In the genomic region with DNA sequence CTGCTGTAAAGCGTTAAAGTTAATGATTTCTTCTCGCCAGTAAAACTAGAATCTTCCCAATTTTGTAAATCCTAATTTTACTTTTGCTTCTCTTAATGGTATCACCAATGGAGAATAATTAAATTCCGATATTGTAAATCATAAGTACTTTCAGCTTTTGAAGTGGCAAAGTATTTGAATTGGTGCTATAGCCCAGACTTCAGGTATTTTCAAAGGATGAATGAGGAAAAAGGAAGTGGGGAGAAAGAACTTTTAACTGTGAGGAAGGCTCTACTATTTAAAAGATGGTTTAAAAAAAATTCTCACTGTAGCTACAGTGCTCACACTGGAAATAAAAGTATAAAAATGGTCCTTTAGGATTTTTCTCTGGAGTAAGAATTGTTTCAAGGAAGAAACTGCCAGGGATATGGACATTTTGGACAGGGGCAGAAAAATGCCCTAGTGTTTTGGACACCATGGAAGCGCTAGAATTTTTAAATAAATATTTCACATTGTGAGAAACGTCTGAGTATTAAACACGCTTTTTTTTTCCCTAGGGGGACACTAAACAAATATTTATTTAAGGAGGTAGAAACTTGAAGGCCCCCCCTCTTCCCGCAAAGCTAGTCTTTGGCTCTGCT, we compare ENCODE assay signal across 8 cellular contexts. TPM values are rescaled to one million over a fixed set of nuclear protein-coding genes. Genes with fewer than 3 reads are reported as not detected.
A peak's percentile ranks its signal among the peaks of the same experiment; 100 is the strongest.
DNase-seq lines count a peak whose midpoint lies in the region; ATAC-seq and TF ChIP-seq lines count a peak whose summit lies in the region.

No MANE protein-coding gene starts in this region.

- H3K9me3 ChIP-seq in cardiac muscle cell (ENCODE audit: low read depth) (no peaks in the 10 kb centered on the region), body of pancreas (no peaks in the 10 kb centered on the region), lung (ENCODE audit: control insufficient read depth in 2 of 2, insufficient read depth in 1 of 2, low read length in 1 of 2) (no peaks in the 10 kb centered on the region), upper lobe of left lung (no peaks in the 10 kb centered on the region)

- H3K27me3 ChIP-seq in cardiac muscle cell (no peaks in the 10 kb centered on the region), body of pancreas (no peaks in the 10 kb centered on the region), lung (ENCODE audit: control insufficient read depth, insufficient read depth) (no peaks in the 10 kb centered on the region), upper lobe of left lung (no peaks in the 10 kb centered on the region)

- H3K36me3 ChIP-seq in cardiac muscle cell = no peaks in the 10 kb centered on the region
- H3K36me3 ChIP-seq in body of pancreas (replicated peaks in 1 of 2; ENCODE audit: insufficient read depth in 1 of 2, low read depth in 2 of 2) = no peaks in the 10 kb centered on the region
- no peaks in the 10 kb centered on the region for H3K36me3 ChIP-seq in lung (ENCODE audit: control insufficient read depth in 2 of 2, insufficient read depth in 2 of 2, low read length in 2 of 2)
- H3K36me3 ChIP-seq in upper lobe of left lung = no peaks in the 10 kb centered on the region

- WGBS in body of pancreas, 2 donors = 26 to 29% methylated on average over 7 of the region's 7 CpGs
- 36 to 39% methylated on average over 7 of the region's 7 CpGs for WGBS in lung, 2 donors
- 36% methylated on average over 7 of the region's 7 CpGs for WGBS in upper lobe of left lung, 2 donors

- no peak for ATAC-seq in body of pancreas
- no peak for ATAC-seq in lung (ENCODE audit: insufficient read depth, low FRiP score)
- ATAC-seq in upper lobe of left lung (ENCODE audit: low FRiP score in 2 of 2) = no peak

- DNase-seq in cardiac muscle cell (ENCODE audit: low read depth in 1 of 2, low spot score in 1 of 2) (no peak), cardiac septum (ENCODE audit: low spot score) (no peak), body of pancreas (no peak), lung (ENCODE audit: low spot score) (no peak), upper lobe of left lung (no peak), 8988T (no peak), AG20443 (ENCODE audit: low spot score) (no peak)
- no peak for DNase-seq in effector CD8-positive, alpha-beta T cell (lab: John Stamatoyannopoulos, UW)

- H3K27ac ChIP-seq in cardiac muscle cell (peak overlapping the region; percentile 98), body of pancreas (peak overlapping the region in 3 of 4 donors; percentile 97 to 99 (median 99)), lung (ENCODE audit: low read depth in 1 of 2, low read length in 1 of 2) (peak overlapping the region in 1 of 2 donors; percentile 94), upper lobe of left lung (peak overlapping the region; percentile 96 to 100 (median 99))

- H3K4me1 ChIP-seq in cardiac muscle cell (ENCODE audit: low read depth) (peaks cover 34% of the 10 kb centered on the region), body of pancreas (peaks cover 26% of the 10 kb centered on the region), lung (ENCODE audit: control insufficient read depth in 2 of 2, insufficient read depth in 2 of 2, low read length in 2 of 2) (peaks cover 0 to 2% of the 10 kb centered on the region in 2 donors), upper lobe of left lung (peaks cover 15 to 33% (median 20%) of the 10 kb centered on the region in 4 donors)

- peak overlapping the region; percentile 93 for H3K4me3 ChIP-seq in cardiac muscle cell
- peak overlapping the region; percentile 66 to 99 for H3K4me3 ChIP-seq in body of pancreas
- peak overlapping the region; percentile 96 for H3K4me3 ChIP-seq in lung
- peak overlapping the region; percentile 69 to 94 (median 91) for H3K4me3 ChIP-seq in upper lobe of left lung

- intact Hi-C loops in cardiac septum (cut with DNase I) = no loop called here
- intact Hi-C loops in body of pancreas (cut with DNase I) = no loop called here

- TF ChIP-seq EP300 in upper lobe of left lung (IDR thresholded peaks at IDR 0.05) = no peak

- TF ChIP-seq CTCF in cardiac muscle cell (IDR thresholded peaks at IDR 0.05; ENCODE audit: low read depth, low read length) (no peak), body of pancreas (IDR thresholded peaks at IDR 0.05) (no peak), lung (IDR thresholded peaks at IDR 0.05; ENCODE audit: control extremely low read depth, extremely low read depth) (no peak), upper lobe of left lung (IDR thresholded peaks at IDR 0.05) (no peak)

- TF ChIP-seq POLR2A in body of pancreas (IDR thresholded peaks at IDR 0.05) = no peak
- TF ChIP-seq POLR2A in upper lobe of left lung (IDR thresholded peaks at IDR 0.05) = no peak

RNA-seq across cellular contexts. Expression of gene TAB2, which starts 1.3 kb away (rescaled TPM):
- total RNA-seq in cardiac muscle cell (26.5 and 39.0 TPM in 2 replicates), cardiac septum (49.2 TPM), body of pancreas (10 to 100 TPM; 25.7 to 26.2 TPM), lung (10 to 100 TPM; 34.7 to 75.9 TPM), upper lobe of left lung (10 to 100 TPM; 46.5 to 99.5 (median 52.7) TPM)
- polyA plus RNA-seq in cardiac muscle cell (13.8 and 23.0 TPM in 2 replicates), lung (10 to 100 TPM; 15.8 to 31.8 TPM)
